In the genomic region with DNA sequence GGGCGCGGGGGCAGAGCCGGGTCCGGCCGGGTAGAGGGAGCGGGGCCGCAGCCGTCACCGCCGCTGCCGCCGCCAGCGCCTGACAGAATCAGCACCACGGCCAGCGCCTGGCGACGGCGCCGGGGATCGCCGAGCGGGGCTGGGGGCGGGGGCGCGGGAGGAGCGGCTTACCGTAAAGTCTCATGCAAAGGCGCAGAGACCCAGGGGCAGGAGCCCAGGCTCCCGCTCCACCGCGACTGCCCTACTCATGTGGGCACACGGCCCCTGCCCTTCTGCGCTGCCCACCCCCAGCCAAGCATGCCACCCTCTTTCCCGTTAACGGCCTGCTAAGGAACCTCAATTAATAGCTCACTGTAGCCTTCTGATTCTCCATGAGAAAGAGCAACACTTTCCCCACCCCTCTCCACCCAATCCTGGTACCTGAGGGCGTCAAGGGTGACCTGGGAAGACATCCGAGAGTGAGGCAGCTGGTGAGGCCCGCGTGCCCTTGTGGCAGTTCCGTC, we compare ENCODE assay signal across 9 cellular contexts. TPM values are rescaled to one million over a fixed set of nuclear protein-coding genes. Genes with fewer than 3 reads are reported as not detected.
DNase-seq lines count a peak whose midpoint lies in the region; ATAC-seq and TF ChIP-seq lines count a peak whose summit lies in the region.
"Had no signal": no experiment of that assay in that cellular context is flagged by ENCODE, and none has a peak within 500 bp of the region (broad histone marks: within the 10 kb centered on the region; RNA-seq: fewer than 3 reads in every experiment).

A gene with protein sequence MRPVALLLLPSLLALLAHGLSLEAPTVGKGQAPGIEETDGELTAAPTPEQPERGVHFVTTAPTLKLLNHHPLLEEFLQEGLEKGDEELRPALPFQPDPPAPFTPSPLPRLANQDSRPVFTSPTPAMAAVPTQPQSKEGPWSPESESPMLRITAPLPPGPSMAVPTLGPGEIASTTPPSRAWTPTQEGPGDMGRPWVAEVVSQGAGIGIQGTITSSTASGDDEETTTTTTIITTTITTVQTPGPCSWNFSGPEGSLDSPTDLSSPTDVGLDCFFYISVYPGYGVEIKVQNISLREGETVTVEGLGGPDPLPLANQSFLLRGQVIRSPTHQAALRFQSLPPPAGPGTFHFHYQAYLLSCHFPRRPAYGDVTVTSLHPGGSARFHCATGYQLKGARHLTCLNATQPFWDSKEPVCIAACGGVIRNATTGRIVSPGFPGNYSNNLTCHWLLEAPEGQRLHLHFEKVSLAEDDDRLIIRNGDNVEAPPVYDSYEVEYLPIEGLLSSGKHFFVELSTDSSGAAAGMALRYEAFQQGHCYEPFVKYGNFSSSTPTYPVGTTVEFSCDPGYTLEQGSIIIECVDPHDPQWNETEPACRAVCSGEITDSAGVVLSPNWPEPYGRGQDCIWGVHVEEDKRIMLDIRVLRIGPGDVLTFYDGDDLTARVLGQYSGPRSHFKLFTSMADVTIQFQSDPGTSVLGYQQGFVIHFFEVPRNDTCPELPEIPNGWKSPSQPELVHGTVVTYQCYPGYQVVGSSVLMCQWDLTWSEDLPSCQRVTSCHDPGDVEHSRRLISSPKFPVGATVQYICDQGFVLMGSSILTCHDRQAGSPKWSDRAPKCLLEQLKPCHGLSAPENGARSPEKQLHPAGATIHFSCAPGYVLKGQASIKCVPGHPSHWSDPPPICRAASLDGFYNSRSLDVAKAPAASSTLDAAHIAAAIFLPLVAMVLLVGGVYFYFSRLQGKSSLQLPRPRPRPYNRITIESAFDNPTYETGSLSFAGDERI (minus strand): TSS at position 98 of the 503 bp plus-strand sequence. CDS start 164 bp downstream, outside the sequence.

- WGBS in lung, 2 donors = 1% methylated on average over 35 to 40 of the region's 40 CpGs

- H3K27me3 ChIP-seq in lung (ENCODE audit: control insufficient read depth, insufficient read depth) = peaks cover 13% of the 10 kb centered on the region
- peaks cover 10% of the 10 kb centered on the region for H3K27me3 ChIP-seq in vagina

- intact Hi-C loops in vagina (cut with DNase I) = no loop called here

- H3K9me3 ChIP-seq in lung (ENCODE audit: control insufficient read depth in 2 of 2, insufficient read depth in 1 of 2, low read length in 1 of 2) = peaks cover 0 to 14% of the 10 kb centered on the region in 2 donors
- no peaks in the 10 kb centered on the region for H3K9me3 ChIP-seq in vagina

- peak; percentile 89 for DNase-seq in GM13976 (ENCODE audit: low spot score)
- DNase-seq in NCI-H226 = peak; percentile 54
- peak; percentile 73 to 74 for DNase-seq in activated CD4-positive, alpha-beta T cell treated with anti-CD3 and anti-CD28 coated beads, Interleukin-2, amount 50 U/mL, for 48 hours
- peak; percentile 37 for DNase-seq in effector CD4-positive, alpha-beta T cell
- DNase-seq in lung (ENCODE audit: low spot score) = peak; percentile 67
- peak; percentile 52 to 81 (median 54) for DNase-seq in stimulated activated CD4-positive, alpha-beta T cell treated with anti-CD3 and anti-CD28 coated beads, TNF-alpha, amount 100 ng/mL, for 48 hours (ENCODE audit: low read depth in 3 of 3)
- no peak for DNase-seq in vagina (ENCODE audit: extremely low spot score in 2 of 2)

- TF ChIP-seq CTCF in GM13976 (IDR thresholded peaks at IDR 0.05; ENCODE audit: borderline replicate concordance, control extremely low read depth, extremely low read depth, insufficient read depth, missing control alignments) (no peak), lung (IDR thresholded peaks at IDR 0.05; ENCODE audit: control extremely low read depth, extremely low read depth) (no peak), vagina (IDR thresholded peaks at IDR 0.05) (peak in 1 of 3 experiments; percentile 12)

- no peak for TF ChIP-seq POLR2A in vagina (IDR thresholded peaks at IDR 0.05)

- H3K4me1 ChIP-seq in lung (ENCODE audit: control insufficient read depth in 2 of 2, insufficient read depth in 2 of 2, low read length in 2 of 2) (peaks cover 0 to 5% of the 10 kb centered on the region in 2 donors), vagina (peaks cover 5% of the 10 kb centered on the region)

- no peaks in the 10 kb centered on the region for H3K36me3 ChIP-seq in lung (ENCODE audit: control insufficient read depth in 2 of 2, insufficient read depth in 2 of 2, low read length in 2 of 2)
- no peaks in the 10 kb centered on the region for H3K36me3 ChIP-seq in vagina

- no peak within 1 kb of the TSS for H3K27ac ChIP-seq in lung (ENCODE audit: low read depth in 1 of 2, low read length in 1 of 2)
- no peak within 1 kb of the TSS for H3K27ac ChIP-seq in vagina

- in situ Hi-C loops in GM13976 (cut with MboI; ENCODE audit: low sequenced_read_pairs, unreplicated experiment) = no loop called here

- no peak within 1 kb of the TSS for H3K4me3 ChIP-seq in lung
- no peak within 1 kb of the TSS for H3K4me3 ChIP-seq in vagina

- ATAC-seq in lung (ENCODE audit: insufficient read depth, low FRiP score) (peak; percentile 90), GM21526 (IDR thresholded peaks at IDR 0.05; ENCODE audit: low FRiP score, unreplicated experiment) (no peak)

RNA-seq across cellular contexts. Expression of the gene that starts here (rescaled TPM):
- under 1 TPM in 1 of 2 donors, not detected in 1; 0.54 TPM for total RNA-seq in lung
- polyA plus RNA-seq in lung = under 1 TPM; 0.07 to 0.18 TPM
- total RNA-seq in vagina = not detected
- total RNA-seq: T-helper 1 cell treated with Interleukin-12 subunit alpha and Interleukin-12 subunit beta and Interleukin-4 antibody, amounts not matched to agents 30 ng/mL and 1 ng/mL, for 36 hours had no signal

Comparison
In these comparisons a context has a peak if more than half of its experiments do, and no peak if none do; other contexts are left out.
1. Peak in DNase-seq and ATAC-seq in lung; RNA of the gene not detected or under 1 TPM.
2. DNase-seq: peak in GM13976 (single experiment), NCI-H226 (single experiment), activated CD4-positive, alpha-beta T cell treated with anti-CD3 and anti-CD28 coated beads, Interleukin-2, amount 50 U/mL, for 48 hours (2 of 2), effector CD4-positive, alpha-beta T cell (single experiment) and stimulated activated CD4-positive, alpha-beta T cell treated with anti-CD3 and anti-CD28 coated beads, TNF-alpha, amount 100 ng/mL, for 48 hours (3 of 3); none in vagina (0 of 2).